In genomic region chr5:62627121-62627520, GRCh38 we compare ENCODE assay signal across 25 cellular contexts.
"Had no signal": no experiment of that assay in that cellular context is flagged by ENCODE, and none has a peak within 500 bp of the region (broad histone marks: within the 10 kb centered on the region; RNA-seq: fewer than 3 reads in every experiment).

No MANE protein-coding gene starts in this region.

- ATAC-seq: activated CD4-positive, alpha-beta T cell treated with anti-CD3 and anti-CD28 coated beads for 36 hours; activated T-helper 17 cell treated with anti-CD3 and anti-CD28 coated beads, Interleukin-2, amount 50 U/mL, for 72 hours; heart left ventricle; lower lobe of right lung; naive thymus-derived CD4-positive, alpha-beta T cell; stimulated activated naive CD8-positive, alpha-beta T cell treated with anti-CD3 and anti-CD28 coated beads, Interleukin-15, amount 100 ng/mL, for 72 hours had no signal

- H3K4me1 Mint-ChIP-seq: activated B cell treated with CpG ODN at 0.5 μM for 24 hours; activated CD4-positive, alpha-beta T cell treated with anti-CD3 and anti-CD28 coated beads for 36 hours; activated T-helper 17 cell treated with anti-CD3 and anti-CD28 coated beads, Interleukin-2, amount 50 U/mL, for 72 hours; naive thymus-derived CD4-positive, alpha-beta T cell; stimulated activated naive CD8-positive, alpha-beta T cell treated with anti-CD3 and anti-CD28 coated beads, Interleukin-15, amount 100 ng/mL, for 72 hours had no signal

- H3K27me3 ChIP-seq: adrenal gland, breast epithelium, heart left ventricle, suprapubic skin, tibial nerve had no signal

- H3K27ac Mint-ChIP-seq: activated B cell treated with CpG ODN at 0.5 μM for 24 hours; activated CD4-positive, alpha-beta T cell treated with anti-CD3 and anti-CD28 coated beads for 36 hours; activated naive CD8-positive, alpha-beta T cell; activated T-cell treated with anti-CD3 and anti-CD28 coated beads, Interleukin-2, amount 50 U/mL, for 24 hours; activated T-helper 17 cell treated with anti-CD3 and anti-CD28 coated beads, Interleukin-2, amount 50 U/mL, for 72 hours; endodermal cell; stimulated activated naive CD8-positive, alpha-beta T cell treated with anti-CD3 and anti-CD28 coated beads, Interleukin-15, amount 100 ng/mL, for 72 hours had no signal

- H3K27me3 Mint-ChIP-seq: activated B cell treated with CpG ODN at 0.5 μM for 24 hours; activated CD4-positive, alpha-beta T cell treated with anti-CD3 and anti-CD28 coated beads for 36 hours; activated naive CD8-positive, alpha-beta T cell; activated T-cell treated with anti-CD3 and anti-CD28 coated beads, Interleukin-2, amount 50 U/mL, for 24 hours; activated T-helper 17 cell treated with anti-CD3 and anti-CD28 coated beads, Interleukin-2, amount 50 U/mL, for 72 hours; naive thymus-derived CD4-positive, alpha-beta T cell; stimulated activated naive CD8-positive, alpha-beta T cell treated with anti-CD3 and anti-CD28 coated beads, Interleukin-15, amount 100 ng/mL, for 72 hours had no signal

- DNase-seq: activated B cell treated with CpG ODN at 0.5 μM for 24 hours; activated CD4-positive, alpha-beta T cell treated with anti-CD3 and anti-CD28 coated beads for 36 hours; activated CD4-positive, alpha-beta T cell treated with anti-CD3 and anti-CD28 coated beads, Interleukin-2, amount 50 U/mL, for 4 hours; activated CD8-positive, alpha-beta memory T cell treated with anti-CD3 and anti-CD28 coated beads for 24 hours; activated CD8-positive, alpha-beta memory T cell treated with anti-CD3 and anti-CD28 coated beads, Interleukin-2, amount 50 U/mL, for 4 hours; activated T-cell treated with anti-CD3 and anti-CD28 coated beads, Interleukin-2, amount 50 U/mL, for 24 hours; adrenal gland; cerebellar nuclear complex; cortex of kidney; endodermal cell; heart left ventricle; kidney; lower lobe of right lung; naive thymus-derived CD4-positive, alpha-beta T cell; retina; stimulated activated CD4-positive, alpha-beta T cell treated with anti-CD3 and anti-CD28 coated beads, Interleukin-12 subunit alpha, Interleukin-12 subunit beta, amount 100 ng/mL, for 4 hours; stimulated activated CD4-positive, alpha-beta T cell treated with anti-CD3 and anti-CD28 coated beads, Interleukin-1b, Interleukin-23, amount 100 ng/mL, for 48 hours; stimulated activated naive CD8-positive, alpha-beta T cell treated with anti-CD3 and anti-CD28 coated beads, Interleukin-15, amount 100 ng/mL, for 72 hours; T-helper 1 cell; T-helper 9 cell had no signal

- H3K4me3 Mint-ChIP-seq: activated B cell treated with CpG ODN at 0.5 μM for 24 hours; activated CD4-positive, alpha-beta T cell treated with anti-CD3 and anti-CD28 coated beads for 36 hours; activated naive CD8-positive, alpha-beta T cell; activated T-cell treated with anti-CD3 and anti-CD28 coated beads, Interleukin-2, amount 50 U/mL, for 24 hours; activated T-helper 17 cell treated with anti-CD3 and anti-CD28 coated beads, Interleukin-2, amount 50 U/mL, for 72 hours; endodermal cell; naive thymus-derived CD4-positive, alpha-beta T cell; stimulated activated naive CD8-positive, alpha-beta T cell treated with anti-CD3 and anti-CD28 coated beads, Interleukin-15, amount 100 ng/mL, for 72 hours had no signal

- H3K9me3 ChIP-seq: adrenal gland, breast epithelium, heart left ventricle, lower lobe of right lung, suprapubic skin, tibial nerve had no signal

- H3K27ac ChIP-seq: adrenal gland, breast epithelium, heart left ventricle, lower lobe of right lung, suprapubic skin, tibial nerve had no signal

- H3K9me3 Mint-ChIP-seq: activated B cell treated with CpG ODN at 0.5 μM for 24 hours; activated T-cell treated with anti-CD3 and anti-CD28 coated beads, Interleukin-2, amount 50 U/mL, for 24 hours; activated T-helper 17 cell treated with anti-CD3 and anti-CD28 coated beads, Interleukin-2, amount 50 U/mL, for 72 hours; endodermal cell; naive thymus-derived CD4-positive, alpha-beta T cell; stimulated activated naive CD8-positive, alpha-beta T cell treated with anti-CD3 and anti-CD28 coated beads, Interleukin-15, amount 100 ng/mL, for 72 hours had no signal

- H3K4me3 ChIP-seq: adrenal gland, breast epithelium, heart left ventricle, lower lobe of right lung, suprapubic skin, tibial nerve had no signal

- H3K4me1 ChIP-seq: adrenal gland, breast epithelium, lower lobe of right lung, suprapubic skin, tibial nerve had no signal

- H3K36me3 ChIP-seq: adrenal gland, breast epithelium had no signal
